26 cellular contexts compared by ENCODE assay signal in the genomic region with DNA sequence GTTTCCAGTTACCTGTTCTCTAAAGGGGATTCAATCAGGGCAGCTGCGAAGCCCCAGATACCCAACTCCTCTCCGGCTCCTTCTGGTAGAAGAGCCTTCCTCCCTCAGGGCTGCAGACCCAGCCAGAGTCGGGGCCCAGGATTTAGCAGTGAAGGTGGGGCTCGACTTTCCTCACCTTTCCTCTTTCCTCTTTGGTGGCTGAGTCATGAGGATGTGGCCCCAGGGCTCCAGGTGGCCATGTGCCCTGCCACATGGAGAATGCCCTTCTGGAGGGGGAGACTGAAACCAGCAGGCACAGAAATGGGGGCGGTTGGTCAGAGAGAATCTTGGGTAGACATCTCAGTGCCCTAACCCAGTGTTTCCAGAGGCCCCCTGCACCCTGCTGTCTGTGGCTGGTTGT.
"Had no signal": no experiment of that assay in that cellular context is flagged by ENCODE, and none has a peak within 500 bp of the region (broad histone marks: within the 10 kb centered on the region; RNA-seq: fewer than 3 reads in every experiment).

No MANE protein-coding gene starts in this region.

- H3K4me1 Mint-ChIP-seq: activated CD4-positive, alpha-beta memory T cell treated with anti-CD3 and anti-CD28 coated beads, Interleukin-2, amount 10 ng/mL, durations not matched to agents 7 days and 5 days; activated T-helper 17 cell treated with anti-CD3 and anti-CD28 coated beads, Interleukin-2, amount 50 U/mL, for 72 hours; stimulated activated naive B cell treated with anti-CD40 and anti-IgM and Interleukin-4, amounts not matched to agents 10 μg/mL and 1 μg/mL and 100 μg/mL, for 72 hours had no signal

- H3K36me3 ChIP-seq: ovary, stomach, thyroid gland, upper lobe of left lung had no signal

- H3K9me3 ChIP-seq: ovary, psoas muscle, stomach, thyroid gland, upper lobe of left lung had no signal

- H3K4me3 Mint-ChIP-seq: activated CD4-positive, alpha-beta memory T cell treated with anti-CD3 and anti-CD28 coated beads, Interleukin-2, amount 10 ng/mL, durations not matched to agents 7 days and 5 days; activated CD4-positive, alpha-beta T cell treated with anti-CD3 and anti-CD28 coated beads, Interleukin-2, amount 10 ng/mL, durations not matched to agents 7 days and 5 days; activated T-cell treated with anti-CD3 and anti-CD28 coated beads, Interleukin-2, amount 50 U/mL, for 24 hours; activated T-helper 17 cell treated with anti-CD3 and anti-CD28 coated beads, Interleukin-2, amount 50 U/mL, for 72 hours; memory B cell; naive thymus-derived CD8-positive, alpha-beta T cell; stimulated activated naive B cell treated with anti-CD40 and anti-IgM and Interleukin-4, amounts not matched to agents 10 μg/mL and 1 μg/mL and 100 μg/mL, for 72 hours had no signal

- DNase-seq: activated CD4-positive, alpha-beta memory T cell treated with anti-CD3 and anti-CD28 coated beads, Interleukin-2, amount 10 ng/mL, durations not matched to agents 7 days and 5 days; activated CD4-positive, alpha-beta T cell treated with anti-CD3 and anti-CD28 coated beads, Interleukin-2, amount 10 ng/mL, durations not matched to agents 7 days and 5 days; activated CD4-positive, CD25-positive, alpha-beta regulatory T cell treated with anti-CD3 and anti-CD28 coated beads, Interleukin-2, amount 50 U/mL, for 72 hours; activated CD8-positive, alpha-beta memory T cell treated with anti-CD3 and anti-CD28 coated beads, Interleukin-2, amount 50 U/mL, for 48 hours; activated gamma-delta T cell treated with Interleukin-2 at 50 U/mL for 16 hours; activated naive CD4-positive, alpha-beta T cell treated with anti-CD3 and anti-CD28 coated beads, Interleukin-2, amount 50 U/mL, for 16 hours; activated T-cell treated with anti-CD3 and anti-CD28 coated beads, Interleukin-2, amount 50 U/mL, for 24 hours; amniotic stem cell; dermis blood vessel endothelial cell; effector CD8-positive, alpha-beta T cell; erythroblast; hippocampal formation; kidney; naive thymus-derived CD8-positive, alpha-beta T cell; ovary; psoas muscle; stimulated activated CD4-positive, alpha-beta T cell treated with anti-CD3 and anti-CD28 coated beads, Interleukin-1b, Interleukin-23, amount 100 ng/mL, for 48 hours; stimulated activated naive B cell treated with anti-CD40 and anti-IgM and Interleukin-4, amounts not matched to agents 10 μg/mL and 1 μg/mL and 100 μg/mL, for 72 hours; stomach; T-helper 2 cell; thyroid gland; upper lobe of left lung had no signal

- FAIRE-seq: colon, kidney had no signal

- H3K27ac ChIP-seq: ovary, psoas muscle, stomach, thyroid gland, upper lobe of left lung had no signal

- ATAC-seq: activated T-helper 17 cell treated with anti-CD3 and anti-CD28 coated beads, Interleukin-2, amount 50 U/mL, for 72 hours; naive thymus-derived CD8-positive, alpha-beta T cell; psoas muscle; stimulated activated naive B cell treated with anti-CD40 and anti-IgM and Interleukin-4, amounts not matched to agents 10 μg/mL and 1 μg/mL and 100 μg/mL, for 72 hours had no signal

- H3K4me3 ChIP-seq: ovary, psoas muscle, smooth muscle cell, stomach, thyroid gland, upper lobe of left lung had no signal

- H3K4me1 ChIP-seq: psoas muscle, thyroid gland had no signal

- H3K9me3 Mint-ChIP-seq: activated CD4-positive, alpha-beta memory T cell treated with anti-CD3 and anti-CD28 coated beads, Interleukin-2, amount 10 ng/mL, durations not matched to agents 7 days and 5 days; activated CD4-positive, alpha-beta T cell treated with anti-CD3 and anti-CD28 coated beads, Interleukin-2, amount 10 ng/mL, durations not matched to agents 7 days and 5 days; activated T-cell treated with anti-CD3 and anti-CD28 coated beads, Interleukin-2, amount 50 U/mL, for 24 hours; activated T-helper 17 cell treated with anti-CD3 and anti-CD28 coated beads, Interleukin-2, amount 50 U/mL, for 72 hours; memory B cell; naive thymus-derived CD8-positive, alpha-beta T cell; stimulated activated naive B cell treated with anti-CD40 and anti-IgM and Interleukin-4, amounts not matched to agents 10 μg/mL and 1 μg/mL and 100 μg/mL, for 72 hours had no signal

- H3K36me3 Mint-ChIP-seq: memory B cell; naive thymus-derived CD8-positive, alpha-beta T cell; stimulated activated naive B cell treated with anti-CD40 and anti-IgM and Interleukin-4, amounts not matched to agents 10 μg/mL and 1 μg/mL and 100 μg/mL, for 72 hours had no signal

- H3K27me3 ChIP-seq: ovary, stomach, thyroid gland, upper lobe of left lung had no signal

- H3K27me3 Mint-ChIP-seq: activated T-helper 17 cell treated with anti-CD3 and anti-CD28 coated beads, Interleukin-2, amount 50 U/mL, for 72 hours; memory B cell; naive thymus-derived CD8-positive, alpha-beta T cell; stimulated activated naive B cell treated with anti-CD40 and anti-IgM and Interleukin-4, amounts not matched to agents 10 μg/mL and 1 μg/mL and 100 μg/mL, for 72 hours had no signal

- H3K27ac Mint-ChIP-seq: activated CD4-positive, alpha-beta memory T cell treated with anti-CD3 and anti-CD28 coated beads, Interleukin-2, amount 10 ng/mL, durations not matched to agents 7 days and 5 days; activated CD4-positive, alpha-beta T cell treated with anti-CD3 and anti-CD28 coated beads, Interleukin-2, amount 10 ng/mL, durations not matched to agents 7 days and 5 days; activated T-cell treated with anti-CD3 and anti-CD28 coated beads, Interleukin-2, amount 50 U/mL, for 24 hours; activated T-helper 17 cell treated with anti-CD3 and anti-CD28 coated beads, Interleukin-2, amount 50 U/mL, for 72 hours; memory B cell; naive thymus-derived CD8-positive, alpha-beta T cell; stimulated activated naive B cell treated with anti-CD40 and anti-IgM and Interleukin-4, amounts not matched to agents 10 μg/mL and 1 μg/mL and 100 μg/mL, for 72 hours had no signal
